Comparison of ENCODE assay signal across 9 cellular contexts in the genomic region with DNA sequence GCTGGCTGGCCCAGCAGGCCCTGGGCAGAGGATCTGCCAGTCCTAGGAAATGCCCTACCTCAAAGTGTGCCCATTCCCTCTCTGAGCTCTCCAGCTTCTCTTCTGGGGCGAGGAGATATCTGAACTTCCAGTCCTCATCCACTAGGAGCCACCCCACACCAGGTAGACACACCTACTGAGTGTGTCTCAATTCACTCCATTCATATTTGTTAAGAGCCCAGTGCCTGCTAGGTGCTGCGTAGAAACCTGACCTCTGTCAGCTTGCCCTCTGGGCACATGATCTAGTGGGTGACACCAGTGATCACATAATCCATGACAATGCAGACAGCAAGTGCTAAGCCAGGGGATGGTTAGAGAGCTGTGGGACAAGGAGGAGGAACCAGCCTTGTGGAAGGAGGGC.
DNase-seq lines count a peak whose midpoint lies in the region; ATAC-seq and TF ChIP-seq lines count a peak whose summit lies in the region.
"Had no signal": no experiment of that assay in that cellular context is flagged by ENCODE, and none has a peak within 500 bp of the region (broad histone marks: within the 10 kb centered on the region; RNA-seq: fewer than 3 reads in every experiment).

No MANE protein-coding gene starts in this region.

- peak; percentile 59 for DNase-seq in cerebellar cortex (ENCODE audit: low spot score)
- DNase-seq in psoas muscle = no peak
- DNase-seq in COLO829 (ENCODE audit: low spot score) = no peak
- DNase-seq in naive thymus-derived CD4-positive, alpha-beta T cell = no peak
- DNase-seq: NCI-H2081 treated with DMSO at 0.1 percent for 48 hours, pancreas had no signal

- H3K9me3 ChIP-seq in psoas muscle = no peaks in the 10 kb centered on the region
- H3K9me3 ChIP-seq in naive thymus-derived CD4-positive, alpha-beta T cell (ENCODE audit: control insufficient read depth in 2 of 3, low read length in 3 of 3) = no peaks in the 10 kb centered on the region
- H3K9me3 ChIP-seq: pancreas had no signal

- peaks cover 0 to 6% of the 10 kb centered on the region in 2 donors for H3K36me3 ChIP-seq in psoas muscle (ENCODE audit: insufficient read depth in 1 of 2, low read depth in 1 of 2)
- no peaks in the 10 kb centered on the region for H3K36me3 ChIP-seq in naive thymus-derived CD4-positive, alpha-beta T cell (ENCODE audit: control insufficient read depth in 2 of 3, insufficient read depth in 3 of 3, low read length in 3 of 3)
- H3K36me3 ChIP-seq: pancreas had no signal

- H3K27me3 Mint-ChIP-seq in naive thymus-derived CD4-positive, alpha-beta T cell = peaks cover 8 to 24% (median 12%) of the 10 kb centered on the region in 5 donors

- no peak overlapping the region for H3K27ac Mint-ChIP-seq in naive thymus-derived CD4-positive, alpha-beta T cell

- TF ChIP-seq CTCF in GM12872 (IDR thresholded peaks at IDR 0.05; ENCODE audit: insufficient read depth, low read depth, low read length) (peak; percentile 20; the same call in 1 of the 3 replicates), LNCAP (IDR thresholded peaks at IDR 0.05) (0 out of 2 replicates have a peak, but pooled peaks have one; percentile 31), psoas muscle (IDR thresholded peaks at IDR 0.05) (no peak)

- CTCF ChIA-PET in naive thymus-derived CD4-positive, alpha-beta T cell (lab: Charles Lee) = no interaction called here

- no peak overlapping the region for H3K4me3 ChIP-seq in psoas muscle
- H3K4me3 ChIP-seq in naive thymus-derived CD4-positive, alpha-beta T cell (ENCODE audit: low read length) = no peak overlapping the region
- H3K4me3 ChIP-seq: pancreas had no signal

- H3K27ac ChIP-seq in psoas muscle = no peak overlapping the region
- no peak overlapping the region for H3K27ac ChIP-seq in naive thymus-derived CD4-positive, alpha-beta T cell (ENCODE audit: low read depth, low read length)
- H3K27ac ChIP-seq: pancreas had no signal

- H3K4me3 Mint-ChIP-seq in naive thymus-derived CD4-positive, alpha-beta T cell = no peak overlapping the region

- ATAC-seq in psoas muscle (peak; percentile 68 to 87 (median 78)), SK-N-SH treated with all-trans-retinoic acid at 6 μM for 48 hours (no peak)
- ATAC-seq in naive thymus-derived CD4-positive, alpha-beta T cell = no peak

- intact Hi-C loops in psoas muscle (cut with DNase I) = no loop called here
- intact Hi-C loops in naive thymus-derived CD4-positive, alpha-beta T cell (cut with micrococcal nuclease) = no loop called here

- no peaks in the 10 kb centered on the region for H3K9me3 Mint-ChIP-seq in naive thymus-derived CD4-positive, alpha-beta T cell

- no peaks in the 10 kb centered on the region for H3K4me1 ChIP-seq in psoas muscle
- no peaks in the 10 kb centered on the region for H3K4me1 ChIP-seq in naive thymus-derived CD4-positive, alpha-beta T cell (ENCODE audit: control insufficient read depth in 2 of 2, insufficient read depth in 2 of 2, low read length in 2 of 2)
- H3K4me1 ChIP-seq: pancreas had no signal

- WGBS in psoas muscle, 3 donors = 81 to 82% (median 82%) methylated on average over 2 of the region's 2 CpGs

- H3K4me1 Mint-ChIP-seq in naive thymus-derived CD4-positive, alpha-beta T cell = peaks cover 0 to 2% (median 0%) of the 10 kb centered on the region in 7 donors

- H3K27me3 ChIP-seq in psoas muscle (ENCODE audit: insufficient read depth in 3 of 3, low read length in 2 of 3) = no peaks in the 10 kb centered on the region
- H3K27me3 ChIP-seq in naive thymus-derived CD4-positive, alpha-beta T cell (ENCODE audit: control insufficient read depth in 2 of 2, insufficient read depth in 2 of 2, low read length in 2 of 2) = no peaks in the 10 kb centered on the region
- H3K27me3 ChIP-seq: pancreas had no signal

- no peaks in the 10 kb centered on the region for H3K36me3 Mint-ChIP-seq in naive thymus-derived CD4-positive, alpha-beta T cell

- POLR2A ChIA-PET in naive thymus-derived CD4-positive, alpha-beta T cell (lab: Charles Lee) = no interaction called here

TF ChIP-seq in SK-N-SH treated with all-trans-retinoic acid at 6 μM for 48 hours, 23 proteins besides CTCF, POLR2A, EP300 and RAD21:
- TF ChIP-seq, protein P1, sequence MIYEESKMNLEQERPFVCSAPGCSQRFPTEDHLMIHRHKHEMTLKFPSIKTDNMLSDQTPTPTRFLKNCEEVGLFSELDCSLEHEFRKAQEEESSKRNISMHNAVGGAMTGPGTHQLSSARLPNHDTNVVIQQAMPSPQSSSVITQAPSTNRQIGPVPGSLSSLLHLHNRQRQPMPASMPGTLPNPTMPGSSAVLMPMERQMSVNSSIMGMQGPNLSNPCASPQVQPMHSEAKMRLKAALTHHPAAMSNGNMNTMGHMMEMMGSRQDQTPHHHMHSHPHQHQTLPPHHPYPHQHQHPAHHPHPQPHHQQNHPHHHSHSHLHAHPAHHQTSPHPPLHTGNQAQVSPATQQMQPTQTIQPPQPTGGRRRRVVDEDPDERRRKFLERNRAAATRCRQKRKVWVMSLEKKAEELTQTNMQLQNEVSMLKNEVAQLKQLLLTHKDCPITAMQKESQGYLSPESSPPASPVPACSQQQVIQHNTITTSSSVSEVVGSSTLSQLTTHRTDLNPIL (CRISPR knock-in tag; IDR thresholded peaks at IDR 0.05; ENCODE audit: low read depth) = no peak
- TF ChIP-seq ZNF70 (CRISPR knock-in tag; IDR thresholded peaks at IDR 0.05) (no peak), OSR1 (CRISPR knock-in tag; IDR thresholded peaks at IDR 0.05) (no peak), TOX (CRISPR knock-in tag; IDR thresholded peaks at IDR 0.05; ENCODE audit: borderline replicate concordance) (no peak)
- TF ChIP-seq, protein P2, sequence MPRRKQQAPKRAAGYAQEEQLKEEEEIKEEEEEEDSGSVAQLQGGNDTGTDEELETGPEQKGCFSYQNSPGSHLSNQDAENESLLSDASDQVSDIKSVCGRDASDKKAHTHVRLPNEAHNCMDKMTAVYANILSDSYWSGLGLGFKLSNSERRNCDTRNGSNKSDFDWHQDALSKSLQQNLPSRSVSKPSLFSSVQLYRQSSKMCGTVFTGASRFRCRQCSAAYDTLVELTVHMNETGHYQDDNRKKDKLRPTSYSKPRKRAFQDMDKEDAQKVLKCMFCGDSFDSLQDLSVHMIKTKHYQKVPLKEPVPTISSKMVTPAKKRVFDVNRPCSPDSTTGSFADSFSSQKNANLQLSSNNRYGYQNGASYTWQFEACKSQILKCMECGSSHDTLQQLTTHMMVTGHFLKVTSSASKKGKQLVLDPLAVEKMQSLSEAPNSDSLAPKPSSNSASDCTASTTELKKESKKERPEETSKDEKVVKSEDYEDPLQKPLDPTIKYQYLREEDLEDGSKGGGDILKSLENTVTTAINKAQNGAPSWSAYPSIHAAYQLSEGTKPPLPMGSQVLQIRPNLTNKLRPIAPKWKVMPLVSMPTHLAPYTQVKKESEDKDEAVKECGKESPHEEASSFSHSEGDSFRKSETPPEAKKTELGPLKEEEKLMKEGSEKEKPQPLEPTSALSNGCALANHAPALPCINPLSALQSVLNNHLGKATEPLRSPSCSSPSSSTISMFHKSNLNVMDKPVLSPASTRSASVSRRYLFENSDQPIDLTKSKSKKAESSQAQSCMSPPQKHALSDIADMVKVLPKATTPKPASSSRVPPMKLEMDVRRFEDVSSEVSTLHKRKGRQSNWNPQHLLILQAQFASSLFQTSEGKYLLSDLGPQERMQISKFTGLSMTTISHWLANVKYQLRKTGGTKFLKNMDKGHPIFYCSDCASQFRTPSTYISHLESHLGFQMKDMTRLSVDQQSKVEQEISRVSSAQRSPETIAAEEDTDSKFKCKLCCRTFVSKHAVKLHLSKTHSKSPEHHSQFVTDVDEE (CRISPR knock-in tag; IDR thresholded peaks at IDR 0.05) = no peak

Comparison
In these comparisons a context has a peak if more than half of its experiments do, and no peak if none do; other contexts are left out.
1. ATAC-seq: peak in psoas muscle (4 of 4); none in SK-N-SH treated with all-trans-retinoic acid at 6 μM for 48 hours (single experiment) and naive thymus-derived CD4-positive, alpha-beta T cell (single experiment).